In genomic region chr6:157036245-157036681, GRCh38 we compare ENCODE assay signal across 11 cellular contexts.
DNase-seq lines count a peak whose midpoint lies in the region; TF ChIP-seq lines count a peak whose summit lies in the region.
"Had no signal": no experiment of that assay in that cellular context is flagged by ENCODE, and none has a peak within 500 bp of the region (broad histone marks: within the 10 kb centered on the region; RNA-seq: fewer than 3 reads in every experiment).

No MANE protein-coding gene starts in this region.

- H3K4me1 ChIP-seq in ascending aorta: peaks cover 4 to 39% of the 10 kb centered on the region in 2 donors
- peaks cover 54% of the 10 kb centered on the region for H3K4me1 ChIP-seq in left ventricle myocardium inferior
- peaks cover 24% of the 10 kb centered on the region for H3K4me1 ChIP-seq in smooth muscle cell (ENCODE audit: low read depth)

- intact Hi-C loops in ascending aorta (cut with DNase I) (loop anchor here (5.0 kb wide), 1 partner anchor 131 kb away; no protein-coding TSS in a partner anchor), left ventricle myocardium inferior (cut with micrococcal nuclease) (loop anchor here (10.0 kb wide), 1 partner anchor 149 kb away; no protein-coding TSS in a partner anchor)

- no peaks in the 10 kb centered on the region for H3K27me3 ChIP-seq in ascending aorta
- H3K27me3 ChIP-seq in left ventricle myocardium inferior (ENCODE audit: low read depth): no peaks in the 10 kb centered on the region
- no peaks in the 10 kb centered on the region for H3K27me3 ChIP-seq in smooth muscle cell (ENCODE audit: low read depth)

- H2AFZ ChIP-seq in smooth muscle cell (ENCODE audit: low read depth): no peak overlapping the region

- H3K36me3 ChIP-seq in ascending aorta: no peaks in the 10 kb centered on the region
- H3K36me3 ChIP-seq in left ventricle myocardium inferior: no peaks in the 10 kb centered on the region
- no peaks in the 10 kb centered on the region for H3K36me3 ChIP-seq in smooth muscle cell (ENCODE audit: low read depth)

- 29% methylated on average over 5 of the region's 5 CpGs for WGBS in smooth muscle cell (ENCODE audit: low lambda C conversion rate)

- H3F3A ChIP-seq in smooth muscle cell (ENCODE audit: low read depth): peaks cover 10% of the 10 kb centered on the region

- peaks cover 67% of the 10 kb centered on the region for H3K79me2 ChIP-seq in smooth muscle cell (ENCODE audit: low read depth)

- peak overlapping the region; percentile 64 for H3K4me2 ChIP-seq in smooth muscle cell

- TF ChIP-seq CTCF in ascending aorta (IDR thresholded peaks at IDR 0.05) (peak in 1 of 3 experiments; percentile 5), left ventricle myocardium inferior (IDR thresholded peaks at IDR 0.05; ENCODE audit: borderline replicate concordance) (no peak), smooth muscle cell (IDR thresholded peaks at IDR 0.05; ENCODE audit: borderline replicate concordance, insufficient read depth, poor library complexity, severe bottlenecking) (no peak)

- DNase-seq in HPDE6-E6E7 (ENCODE audit: extremely low spot score) (peak; percentile 66), ascending aorta (ENCODE audit: low spot score in 2 of 2) (no peak), left ventricle myocardium inferior (no peak), smooth muscle cell (lab: John Stamatoyannopoulos, UW; ENCODE audit: unreplicated experiment) (no peak), DMS153 (lab: John Stamatoyannopoulos, UW) (no peak), Kasumi-1 (lab: John Stamatoyannopoulos, UW) (no peak), GOT3 (lab: John Stamatoyannopoulos, UW) (no peak)
- no peak for DNase-seq in activated CD4-positive, CD25-positive, alpha-beta regulatory T cell treated with anti-CD3 and anti-CD28 coated beads, Interleukin-2, amount 50 U/mL, for 72 hours
- DNase-seq: DMS79 treated with DMSO at 0.1 percent for 48 hours; NK-92 treated with Interleukin-12 subunit alpha and Interleukin-12 subunit beta, amount 100 ng/mL, for 24 hours; occipital lobe had no signal

- peaks cover 60% of the 10 kb centered on the region for H4K20me1 ChIP-seq in smooth muscle cell (ENCODE audit: low read depth)

- H3K27ac ChIP-seq in ascending aorta (peak overlapping the region; percentile 8 to 50), left ventricle myocardium inferior (replicated peaks) (peak overlapping the region; percentile 13), smooth muscle cell (ENCODE audit: low read depth) (peak overlapping the region; percentile 80)

- H3K4me3 ChIP-seq in ascending aorta (peak overlapping the region in 1 of 2 donors; percentile 7), left ventricle myocardium inferior (no peak overlapping the region), smooth muscle cell (peak overlapping the region; percentile 18)

- no peaks in the 10 kb centered on the region for H3K9me3 ChIP-seq in ascending aorta
- H3K9me3 ChIP-seq in left ventricle myocardium inferior (replicated peaks): no peaks in the 10 kb centered on the region
- H3K9me3 ChIP-seq in smooth muscle cell (replicated peaks; ENCODE audit: low read depth): no peaks in the 10 kb centered on the region

- peak overlapping the region; percentile 34 for H3K9ac ChIP-seq in smooth muscle cell (ENCODE audit: low read depth)

Comparison
In these comparisons a context has a peak if more than half of its experiments do, and no peak if none do; other contexts are left out.
1. H3K27ac ChIP-seq: peak in every context shown above with its lines; median percentile 80 in smooth muscle cell; 29 in ascending aorta; 13 in left ventricle myocardium inferior.